19 cellular contexts compared by ENCODE assay signal in the genomic region with DNA sequence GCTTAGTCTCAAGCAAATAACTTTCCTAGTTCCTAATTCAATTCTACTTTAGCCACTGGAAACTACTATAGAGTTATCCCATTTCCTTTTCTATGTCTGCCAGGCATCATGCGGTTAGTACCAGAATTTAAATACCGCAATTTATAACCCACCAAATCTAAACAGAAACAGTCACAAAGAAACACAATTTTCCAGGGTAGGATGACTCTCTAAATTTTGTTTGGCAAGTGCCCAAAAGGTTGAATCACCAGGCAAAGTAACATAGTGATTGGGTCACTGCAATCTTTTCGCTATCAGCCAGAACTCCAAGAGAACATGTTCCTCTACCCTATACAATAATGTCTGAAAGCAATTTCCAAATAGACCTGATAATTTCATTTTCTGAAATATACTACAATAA.
A peak's percentile ranks its signal among the peaks of the same experiment; 100 is the strongest.
DNase-seq lines count a peak whose midpoint lies in the region; ATAC-seq and TF ChIP-seq lines count a peak whose summit lies in the region.
"Had no signal": no experiment of that assay in that cellular context is flagged by ENCODE, and none has a peak within 500 bp of the region (broad histone marks: within the 10 kb centered on the region; RNA-seq: fewer than 3 reads in every experiment).

No MANE protein-coding gene starts in this region.

- H3K36me3 ChIP-seq in MG63: no peaks in the 10 kb centered on the region
- H3K36me3 ChIP-seq in brain microvascular endothelial cell (replicated peaks): no peaks in the 10 kb centered on the region
- H3K36me3 ChIP-seq: gastrocnemius medialis had no signal

- ATAC-seq in GM18517 (IDR thresholded peaks at IDR 0.05; ENCODE audit: unreplicated experiment): no peak
- ATAC-seq: gastrocnemius medialis, psoas muscle, T-cell had no signal

- TF ChIP-seq CTCF in AG04449 (IDR thresholded peaks at IDR 0.05; ENCODE audit: insufficient read depth, low read length, missing control alignments): no peak
- no peak for TF ChIP-seq CTCF in brain microvascular endothelial cell (IDR thresholded peaks at IDR 0.05; ENCODE audit: low read depth, low read length, missing control alignments)

- H3K27me3 ChIP-seq in MG63 (no peaks in the 10 kb centered on the region), brain microvascular endothelial cell (replicated peaks) (no peaks in the 10 kb centered on the region)
- H3K27me3 ChIP-seq: gastrocnemius medialis had no signal

- DNase-seq in AG04449 (ENCODE audit: low read depth, low spot score) (peak; percentile 14), MG63 (peak; percentile 0), brain microvascular endothelial cell (peak; percentile 86), iris pigment epithelial cell (ENCODE audit: low read depth) (peak; percentile 42), T1000 (lab: John Stamatoyannopoulos, UW) (no peak), NCI-H82 (lab: John Stamatoyannopoulos, UW) (no peak), NCI-H1436 treated with DMSO at 0.1 percent for 48 hours (lab: John Stamatoyannopoulos, UW) (no peak)
- DNase-seq: activated CD4-positive, alpha-beta memory T cell treated with anti-CD3 and anti-CD28 coated beads for 36 hours; activated naive CD4-positive, alpha-beta T cell; anterior cingulate cortex; CD4-positive, alpha-beta T cell; gastrocnemius medialis; NCI-H1092; psoas muscle; Right ventricle myocardium superior; small intestine; T-cell had no signal

- in situ Hi-C loops in brain microvascular endothelial cell (cut with HindIII; ENCODE audit: low pct_ligation_motif_present, low sequenced_read_pairs): no loop called here

- POLR2A ChIA-PET in AG04449 (lab: Yijun Ruan, JAX): no interaction called here

- peak overlapping the region; percentile 43 for H3K27ac ChIP-seq in brain microvascular endothelial cell
- H3K27ac ChIP-seq: gastrocnemius medialis, psoas muscle, VCaP had no signal

- no peaks in the 10 kb centered on the region for H3K9me3 ChIP-seq in MG63
- H3K9me3 ChIP-seq: gastrocnemius medialis, psoas muscle had no signal

- CTCF ChIA-PET in AG04449 (lab: Yijun Ruan, JAX): no interaction called here

- H3K4me3 ChIP-seq in AG04449 (ENCODE audit: low read depth, low read length) (no peak overlapping the region), MG63 (no peak overlapping the region), brain microvascular endothelial cell (ENCODE audit: low read depth, low read length) (no peak overlapping the region)
- H3K4me3 ChIP-seq: gastrocnemius medialis, psoas muscle had no signal

Comparison
In these comparisons a context has a peak if more than half of its experiments do, and no peak if none do; other contexts are left out.
1. DNase-seq: peak in AG04449 (single experiment), MG63 (single experiment), brain microvascular endothelial cell (single experiment) and iris pigment epithelial cell (single experiment); none in T1000 (single experiment), NCI-H82 (single experiment) and NCI-H1436 treated with DMSO at 0.1 percent for 48 hours (single experiment).